Comparison of ENCODE assay signal across 15 cellular contexts in the genomic region with DNA sequence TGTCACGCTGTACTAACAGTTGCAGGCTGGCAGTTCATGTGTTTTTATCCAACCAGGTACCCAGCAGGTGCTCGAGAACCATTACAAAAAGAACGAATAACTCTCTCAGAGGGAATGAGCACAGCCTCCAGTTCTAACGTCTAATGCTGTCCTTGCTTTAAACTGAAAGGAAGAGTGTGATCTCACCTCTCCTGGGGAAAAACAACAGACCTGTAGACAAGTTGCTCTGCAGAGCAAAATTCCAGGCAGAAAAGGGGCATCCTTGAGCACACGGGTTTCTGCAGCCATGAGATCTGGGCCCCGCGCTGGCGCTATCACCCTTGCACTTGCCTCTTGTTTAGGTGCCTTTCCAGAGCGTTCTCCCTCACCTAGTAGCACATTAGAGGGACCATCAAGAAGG.
A peak's percentile ranks its signal among the peaks of the same experiment; 100 is the strongest.
DNase-seq lines count a peak whose midpoint lies in the region; ATAC-seq, FAIRE-seq and TF ChIP-seq lines count a peak whose summit lies in the region.
"Had no signal": no experiment of that assay in that cellular context is flagged by ENCODE, and none has a peak within 500 bp of the region (broad histone marks: within the 10 kb centered on the region; RNA-seq: fewer than 3 reads in every experiment).

No MANE protein-coding gene starts in this region.

- DNase-seq in A549 (ENCODE audit: low read depth in 1 of 2, low spot score in 1 of 2) = peak in 1 of 2 experiments; percentile 22
- peak; percentile 25 for DNase-seq in LHCN-M2 (ENCODE audit: low read depth)
- DNase-seq in dermis blood vessel endothelial cell = peak; percentile 37
- DNase-seq in lung microvascular endothelial cell (ENCODE audit: low read depth in 2 of 2) = peak; percentile 6 to 45
- DNase-seq in NK-92 treated with Interleukin-12 subunit alpha and Interleukin-12 subunit beta, amount 100 ng/mL, for 24 hours (lab: John Stamatoyannopoulos, UW) = no peak
- no peak for DNase-seq in NCI-H1105 (lab: John Stamatoyannopoulos, UW)
- DNase-seq in mesenteric fat pad (ENCODE audit: low spot score) = no peak
- DNase-seq: activated CD4-positive, alpha-beta T cell treated with anti-CD3 and anti-CD28 coated beads for 48 hours; activated gamma-delta T cell treated with Interleukin-2 at 50 U/mL for 16 hours; heart left ventricle; NCI-H2227 treated with DMSO at 0.1 percent for 48 hours; stimulated activated CD4-positive, alpha-beta T cell treated with anti-CD3 and anti-CD28 coated beads, Interleukin-15, amount 100 ng/mL, for 24 hours; stimulated activated naive B cell treated with anti-CD40 and anti-IgM and Interleukin-4, amounts not matched to agents 10 μg/mL and 1 μg/mL and 100 μg/mL, for 72 hours had no signal

- H3K4me3 ChIP-seq in A549 = peak overlapping the region; percentile 23; the same call in 2 of the 3 replicates

- WGBS in A549 (ENCODE audit: missing lambda C conversion rate) = 29% methylated on average over 9 of the region's 9 CpGs

- peak overlapping the region; percentile 84 to 91 for H3K27ac ChIP-seq in A549

- CTCF ChIA-PET in A549 (lab: Yijun Ruan, JAX) = interaction anchor here (0.9 to 2.5 kb wide), 5 partner anchors 49 to 234 kb away, joined by 3 to 11 read pairs (median 4); no protein-coding TSS in a partner anchor

- no peak for TF ChIP-seq POLR2A in A549 (IDR thresholded peaks at IDR 0.05; ENCODE audit: low read length)

- peak overlapping the region; percentile 88 for H3K4me2 ChIP-seq in A549

- ATAC-seq in A549 = peak; percentile 8 to 20; a peak in 4 of 6 replicates
- no peak for ATAC-seq in GM21786 (IDR thresholded peaks at IDR 0.05; ENCODE audit: unreplicated experiment)
- ATAC-seq: stimulated activated naive B cell treated with anti-CD40 and anti-IgM and Interleukin-4, amounts not matched to agents 10 μg/mL and 1 μg/mL and 100 μg/mL, for 72 hours had no signal

- no peak for TF ChIP-seq EP300 in A549 (IDR thresholded peaks at IDR 0.05)

- no peaks in the 10 kb centered on the region for H3K9me3 ChIP-seq in A549
- H3K9me3 ChIP-seq: heart left ventricle had no signal

- TF ChIP-seq RAD21 in A549 (conservative IDR thresholded peaks at IDR 0.05 in 1 of 2, IDR thresholded peaks at IDR 0.05 in 1 of 2) = no peak

- TF ChIP-seq CTCF in A549 (IDR thresholded peaks at IDR 0.05) = no peak

- peaks cover 60% of the 10 kb centered on the region for H3K4me1 ChIP-seq in A549

- FAIRE-seq in A549 (lab: Jason Lieb, UNC) = no peak
- FAIRE-seq: H54 had no signal

- POLR2A ChIA-PET in A549 (lab: Yijun Ruan, JAX) = interaction anchor here (1.9 kb wide), 1 partner anchor 26 kb away, joined by 4 read pairs; no protein-coding TSS in a partner anchor

TF ChIP-seq in A549, 52 proteins besides CTCF, POLR2A, EP300 and RAD21:
- TF ChIP-seq FOSB (CRISPR knock-in tag; IDR thresholded peaks at IDR 0.05) (peak; percentile 4; the same call in 1 of the 2 replicates), FOSL2 (IDR thresholded peaks at IDR 0.05) (no peak), FOSL2 (CRISPR knock-in tag; IDR thresholded peaks at IDR 0.05) (no peak), EHF (CRISPR knock-in tag; IDR thresholded peaks at IDR 0.05) (peak; percentile 10; the same call in 1 of the 2 replicates)

Comparison
In these comparisons a context has a peak if more than half of its experiments do, and no peak if none do; other contexts are left out.
1. DNase-seq: peak in LHCN-M2 (single experiment), dermis blood vessel endothelial cell (single experiment) and lung microvascular endothelial cell (2 of 2); none in NK-92 treated with Interleukin-12 subunit alpha and Interleukin-12 subunit beta, amount 100 ng/mL, for 24 hours (single experiment), NCI-H1105 (single experiment) and mesenteric fat pad (single experiment).